12 cellular contexts compared by ENCODE assay signal in genomic region chr2:9251154-9252001, GRCh38. TPM values are rescaled to one million over a fixed set of nuclear protein-coding genes. Genes with fewer than 3 reads are reported as not detected.
DNase-seq lines count a peak whose midpoint lies in the region; ATAC-seq and TF ChIP-seq lines count a peak whose summit lies in the region.
"Had no signal": no experiment of that assay in that cellular context is flagged by ENCODE, and none has a peak within 500 bp of the region (broad histone marks: within the 10 kb centered on the region; RNA-seq: fewer than 3 reads in every experiment).

No MANE protein-coding gene starts in this region.

- H3K9ac ChIP-seq in mucosa of stomach (ENCODE audit: low read length): peak overlapping the region; percentile 54

- H3K27me3 Mint-ChIP-seq in endothelial cell (ENCODE audit: unreplicated experiment): peaks cover 6% of the 10 kb centered on the region
- H3K27me3 Mint-ChIP-seq in activated CD4-positive, alpha-beta T cell treated with anti-CD3 and anti-CD28 coated beads for 36 hours: no peaks in the 10 kb centered on the region

- H3K9me3 ChIP-seq in PC-9 (ENCODE audit: insufficient read depth, low read depth) (no peaks in the 10 kb centered on the region), mucosa of stomach (ENCODE audit: control insufficient read depth, low read length) (no peaks in the 10 kb centered on the region)
- H3K9me3 ChIP-seq: adrenal gland had no signal

- peak overlapping the region; percentile 67 for H3K27ac ChIP-seq in PC-9

- TF ChIP-seq CTCF in AG04449 (IDR thresholded peaks at IDR 0.05; ENCODE audit: insufficient read depth, low read length, missing control alignments) (no peak), PC-9 (conservative IDR thresholded peaks at IDR 0.05) (no peak), endothelial cell (IDR thresholded peaks at IDR 0.05; ENCODE audit: unreplicated experiment) (no peak)

- TSS peak; percentile 80 for BruUV-seq in PC-9 (replicated peaks; lab: Mats Ljungman, UMichigan)

- H4K20me1 ChIP-seq in PC-9 (ENCODE audit: insufficient read depth): peaks cover 10% of the 10 kb centered on the region; the same call in 1 of the 2 replicates

- POLR2A ChIA-PET in AG04449 (lab: Yijun Ruan, JAX): interaction anchor here (0.7 to 1.4 kb wide), 3 partner anchors 17 to 45 kb away, joined by 3 to 10 read pairs (median 5); partner anchors contain the start of gene ASAP2
- POLR2A ChIA-PET in PC-9 (lab: Charles Lee; ENCODE audit: unreplicated experiment): interaction anchor here (0.6 to 0.9 kb wide), 4 partner anchors 16 to 77 kb away, joined by 3 to 10 read pairs (median 4); no protein-coding TSS in a partner anchor
- POLR2A ChIA-PET in activated CD4-positive, alpha-beta T cell treated with anti-CD3 and anti-CD28 coated beads for 36 hours (lab: Charles Lee): no interaction called here

- intact Hi-C loops in PC-9 (cut with micrococcal nuclease; ENCODE audit: unreplicated experiment): loop anchor here (2.0 to 5.0 kb wide), 2 partner anchors 37 to 109 kb away; no protein-coding TSS in a partner anchor
- intact Hi-C loops in activated CD4-positive, alpha-beta T cell treated with anti-CD3 and anti-CD28 coated beads for 36 hours (cut with DNase I, micrococcal nuclease): no loop called here

- peak; percentile 37 for DNase-seq in AG04449 (ENCODE audit: low read depth, low spot score)
- peak; percentile 81 to 94 for DNase-seq in PC-9
- DNase-seq in endothelial cell (ENCODE audit: low spot score): no peak
- DNase-seq in activated CD4-positive, alpha-beta T cell treated with anti-CD3 and anti-CD28 coated beads for 36 hours: no peak

- H3K79me2 ChIP-seq in PC-9 (ENCODE audit: low read depth): peaks cover 95% of the 10 kb centered on the region

- H3K27me3 ChIP-seq in PC-9 (ENCODE audit: insufficient read depth, low read depth) (no peaks in the 10 kb centered on the region), mucosa of stomach (ENCODE audit: control insufficient read depth, insufficient read depth, low read length) (no peaks in the 10 kb centered on the region)
- H3K27me3 ChIP-seq: adrenal gland had no signal

- CTCF ChIA-PET in AG04449 (lab: Yijun Ruan, JAX) (interaction anchor here (0.6 to 2.3 kb wide), 4 partner anchors 8 to 84 kb away, joined by 3 to 5 read pairs (median 4); no protein-coding TSS in a partner anchor), PC-9 (lab: Charles Lee) (interaction anchor here (0.6 to 1.1 kb wide), 4 partner anchors 9 to 108 kb away, joined by 3 to 7 read pairs (median 4); no protein-coding TSS in a partner anchor)
- CTCF ChIA-PET in activated CD4-positive, alpha-beta T cell treated with anti-CD3 and anti-CD28 coated beads for 36 hours (lab: Charles Lee): interaction anchor here (0.7 kb wide), 2 partner anchors 10 to 41 kb away, joined by 3 read pairs; no protein-coding TSS in a partner anchor

- H3K4me1 Mint-ChIP-seq in endothelial cell (ENCODE audit: unreplicated experiment): peaks cover 36% of the 10 kb centered on the region
- no peaks in the 10 kb centered on the region for H3K4me1 Mint-ChIP-seq in activated CD4-positive, alpha-beta T cell treated with anti-CD3 and anti-CD28 coated beads for 36 hours
- H3K4me1 Mint-ChIP-seq: IgD-negative memory B cell, memory B cell had no signal

- no peaks in the 10 kb centered on the region for H3K9me2 ChIP-seq in PC-9 (ENCODE audit: insufficient read depth)

- H2AFZ ChIP-seq in PC-9: no peak overlapping the region

- peaks cover 59% of the 10 kb centered on the region for H3K4me1 ChIP-seq in PC-9 (replicated peaks; ENCODE audit: insufficient read depth)
- peaks cover 68% of the 10 kb centered on the region for H3K4me1 ChIP-seq in mucosa of stomach (ENCODE audit: control insufficient read depth, insufficient read depth, low read length)

- peak overlapping the region; percentile 67 for H3K4me2 ChIP-seq in PC-9

- H3K36me3 Mint-ChIP-seq in endothelial cell (ENCODE audit: low read depth, unreplicated experiment): no peaks in the 10 kb centered on the region
- no peaks in the 10 kb centered on the region for H3K36me3 Mint-ChIP-seq in activated CD4-positive, alpha-beta T cell treated with anti-CD3 and anti-CD28 coated beads for 36 hours (ENCODE audit: low read depth)
- H3K36me3 Mint-ChIP-seq: CD14-positive monocyte, IgD-negative memory B cell, memory B cell had no signal

- H3K4me3 ChIP-seq in AG04449 (ENCODE audit: low read depth, low read length) (no peak overlapping the region; the same call in 1 of the 2 replicates), PC-9 (peak overlapping the region; percentile 9; the same call in 1 of the 2 replicates), mucosa of stomach (ENCODE audit: low read length) (no peak overlapping the region)
- H3K4me3 ChIP-seq: adrenal gland had no signal

- no peak for ATAC-seq in activated CD4-positive, alpha-beta T cell treated with anti-CD3 and anti-CD28 coated beads for 36 hours
- ATAC-seq in GM19035 (IDR thresholded peaks at IDR 0.05; ENCODE audit: unreplicated experiment): no peak
- no peak for ATAC-seq in GM21717 (IDR thresholded peaks at IDR 0.05; ENCODE audit: unreplicated experiment)
- ATAC-seq in HG02938 (IDR thresholded peaks at IDR 0.05; ENCODE audit: unreplicated experiment): no peak

- H3K36me3 ChIP-seq in PC-9 (ENCODE audit: low read depth): no peaks in the 10 kb centered on the region
- no peaks in the 10 kb centered on the region for H3K36me3 ChIP-seq in mucosa of stomach (ENCODE audit: control insufficient read depth, insufficient read depth, low read length)
- H3K36me3 ChIP-seq: adrenal gland had no signal

- no peak overlapping the region for H3K4me3 Mint-ChIP-seq in endothelial cell (ENCODE audit: unreplicated experiment)
- H3K4me3 Mint-ChIP-seq in activated CD4-positive, alpha-beta T cell treated with anti-CD3 and anti-CD28 coated beads for 36 hours: no peak overlapping the region
- H3K4me3 Mint-ChIP-seq: CD14-positive monocyte, IgD-negative memory B cell, memory B cell had no signal

- peak overlapping the region; percentile 84 for H3K27ac Mint-ChIP-seq in endothelial cell (ENCODE audit: unreplicated experiment)
- H3K27ac Mint-ChIP-seq in activated CD4-positive, alpha-beta T cell treated with anti-CD3 and anti-CD28 coated beads for 36 hours: no peak overlapping the region
- H3K27ac Mint-ChIP-seq: IgD-negative memory B cell, memory B cell had no signal

- peaks cover 65% of the 10 kb centered on the region for H3F3A ChIP-seq in PC-9 (ENCODE audit: insufficient read depth, low read depth)

- H3K9me3 Mint-ChIP-seq in endothelial cell (ENCODE audit: unreplicated experiment): no peaks in the 10 kb centered on the region
- H3K9me3 Mint-ChIP-seq in activated CD4-positive, alpha-beta T cell treated with anti-CD3 and anti-CD28 coated beads for 36 hours (ENCODE audit: low read depth): no peaks in the 10 kb centered on the region
- H3K9me3 Mint-ChIP-seq: CD14-positive monocyte, memory B cell had no signal

RNA-seq across cellular contexts. Expression of gene ASAP2, which starts 44.8 kb away (rescaled TPM):
- total RNA-seq in PC-9 (2021): 60.3 and 66.8 TPM in 2 replicates
- total RNA-seq in endothelial cell (ENCODE audit: unreplicated experiment): 31.8 TPM
- under 1 TPM; 0.21 to 0.26 TPM for total RNA-seq in activated CD4-positive, alpha-beta T cell treated with anti-CD3 and anti-CD28 coated beads for 36 hours

Comparison
In these comparisons a context has a peak if more than half of its experiments do, and no peak if none do; other contexts are left out.
1. DNase-seq: peak in AG04449 (single experiment) and PC-9 (2 of 2); none in endothelial cell (single experiment) and activated CD4-positive, alpha-beta T cell treated with anti-CD3 and anti-CD28 coated beads for 36 hours (single experiment).
2. RNA of gene ASAP2, which starts 44.8 kb away (total RNA-seq): 60.3 to 66.8 TPM in PC-9 and 31.8 TPM in endothelial cell (single experiment); 0.21 to 0.26 TPM in activated CD4-positive, alpha-beta T cell treated with anti-CD3 and anti-CD28 coated beads for 36 hours; every median in the first group is over 10 times any median in the second.